Comparison of ENCODE assay signal across 8 cellular contexts in the genomic region with DNA sequence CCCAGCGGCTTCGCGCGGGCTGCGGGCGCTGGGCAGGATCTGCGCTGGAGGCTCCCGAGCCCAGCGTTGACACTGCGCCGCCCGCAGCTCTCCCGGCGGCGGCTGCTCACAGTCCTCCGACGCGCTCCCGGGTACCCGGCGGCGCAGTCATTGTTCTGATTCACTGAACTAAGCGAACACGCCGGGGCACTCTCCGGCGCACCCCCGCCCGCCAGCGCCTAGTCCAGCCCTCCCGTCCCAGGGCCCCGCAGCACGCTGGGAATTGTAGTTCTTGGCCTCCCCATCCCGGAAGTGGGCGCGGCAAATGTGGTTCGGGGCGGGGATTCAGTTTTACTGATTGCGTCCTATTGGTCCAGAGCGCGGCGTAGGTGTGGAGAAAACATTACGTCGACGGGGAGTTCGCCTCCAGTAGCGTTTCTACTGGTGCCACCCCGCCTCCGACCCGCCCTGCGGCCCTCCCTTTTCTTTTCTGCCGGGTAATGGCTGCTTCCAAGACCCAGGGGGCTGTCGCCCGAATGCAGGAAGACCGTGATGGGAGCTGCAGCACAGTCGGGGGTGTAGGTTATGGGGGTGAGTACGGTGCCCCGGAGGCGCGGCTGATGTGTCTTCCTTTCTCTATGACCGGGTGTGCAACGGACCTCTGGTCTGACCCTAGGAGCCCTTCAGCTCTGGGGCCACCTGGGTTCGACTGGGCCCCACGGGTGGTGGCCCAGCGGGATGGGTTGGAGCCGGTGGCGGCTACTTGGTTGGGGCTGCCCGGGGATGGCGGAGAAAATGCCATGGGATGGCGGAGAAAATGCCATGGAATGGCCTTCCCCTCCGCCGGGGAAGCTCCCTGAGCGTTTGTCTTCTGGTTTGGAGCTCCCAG. TPM values are rescaled to one million over a fixed set of nuclear protein-coding genes. Genes with fewer than 3 reads are reported as not detected.
DNase-seq lines count a peak whose midpoint lies in the region; ATAC-seq and TF ChIP-seq lines count a peak whose summit lies in the region.

A gene with protein sequence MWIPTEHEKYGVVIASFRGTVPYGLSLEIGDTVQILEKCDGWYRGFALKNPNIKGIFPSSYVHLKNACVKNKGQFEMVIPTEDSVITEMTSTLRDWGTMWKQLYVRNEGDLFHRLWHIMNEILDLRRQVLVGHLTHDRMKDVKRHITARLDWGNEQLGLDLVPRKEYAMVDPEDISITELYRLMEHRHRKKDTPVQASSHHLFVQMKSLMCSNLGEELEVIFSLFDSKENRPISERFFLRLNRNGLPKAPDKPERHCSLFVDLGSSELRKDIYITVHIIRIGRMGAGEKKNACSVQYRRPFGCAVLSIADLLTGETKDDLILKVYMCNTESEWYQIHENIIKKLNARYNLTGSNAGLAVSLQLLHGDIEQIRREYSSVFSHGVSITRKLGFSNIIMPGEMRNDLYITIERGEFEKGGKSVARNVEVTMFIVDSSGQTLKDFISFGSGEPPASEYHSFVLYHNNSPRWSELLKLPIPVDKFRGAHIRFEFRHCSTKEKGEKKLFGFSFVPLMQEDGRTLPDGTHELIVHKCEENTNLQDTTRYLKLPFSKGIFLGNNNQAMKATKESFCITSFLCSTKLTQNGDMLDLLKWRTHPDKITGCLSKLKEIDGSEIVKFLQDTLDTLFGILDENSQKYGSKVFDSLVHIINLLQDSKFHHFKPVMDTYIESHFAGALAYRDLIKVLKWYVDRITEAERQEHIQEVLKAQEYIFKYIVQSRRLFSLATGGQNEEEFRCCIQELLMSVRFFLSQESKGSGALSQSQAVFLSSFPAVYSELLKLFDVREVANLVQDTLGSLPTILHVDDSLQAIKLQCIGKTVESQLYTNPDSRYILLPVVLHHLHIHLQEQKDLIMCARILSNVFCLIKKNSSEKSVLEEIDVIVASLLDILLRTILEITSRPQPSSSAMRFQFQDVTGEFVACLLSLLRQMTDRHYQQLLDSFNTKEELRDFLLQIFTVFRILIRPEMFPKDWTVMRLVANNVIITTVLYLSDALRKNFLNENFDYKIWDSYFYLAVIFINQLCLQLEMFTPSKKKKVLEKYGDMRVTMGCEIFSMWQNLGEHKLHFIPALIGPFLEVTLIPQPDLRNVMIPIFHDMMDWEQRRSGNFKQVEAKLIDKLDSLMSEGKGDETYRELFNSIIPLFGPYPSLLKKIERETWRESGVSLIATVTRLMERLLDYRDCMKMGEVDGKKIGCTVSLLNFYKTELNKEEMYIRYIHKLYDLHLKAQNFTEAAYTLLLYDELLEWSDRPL (N-terminal part only) (minus strand): TSS at position 162 of the 868 bp plus-strand sequence. CDS start 261 bp downstream, outside the sequence.
A gene with protein sequence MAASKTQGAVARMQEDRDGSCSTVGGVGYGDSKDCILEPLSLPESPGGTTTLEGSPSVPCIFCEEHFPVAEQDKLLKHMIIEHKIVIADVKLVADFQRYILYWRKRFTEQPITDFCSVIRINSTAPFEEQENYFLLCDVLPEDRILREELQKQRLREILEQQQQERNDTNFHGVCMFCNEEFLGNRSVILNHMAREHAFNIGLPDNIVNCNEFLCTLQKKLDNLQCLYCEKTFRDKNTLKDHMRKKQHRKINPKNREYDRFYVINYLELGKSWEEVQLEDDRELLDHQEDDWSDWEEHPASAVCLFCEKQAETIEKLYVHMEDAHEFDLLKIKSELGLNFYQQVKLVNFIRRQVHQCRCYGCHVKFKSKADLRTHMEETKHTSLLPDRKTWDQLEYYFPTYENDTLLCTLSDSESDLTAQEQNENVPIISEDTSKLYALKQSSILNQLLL (plus strand): TSS at position 458 of the 868 bp plus-strand sequence. CDS start 22 bp downstream, at position 480.

- no peaks in the 10 kb centered on the region for H3K36me3 ChIP-seq in spleen

- H3K4me3 ChIP-seq in spleen: peak within 1 kb of the TSS; percentile 56 to 96 (median 91)

- peaks cover 0 to 41% (median 5%) of the 10 kb centered on the region in 7 donors for H3K27me3 ChIP-seq in spleen (replicated peaks in 1 of 7)

- H3K36me3 Mint-ChIP-seq in central memory CD8-positive, alpha-beta T cell (ENCODE audit: insufficient read depth): peaks cover 7% of the 10 kb centered on the region

- peak within 1 kb of the TSS; percentile 57 to 92 (median 82) for H3K27ac ChIP-seq in spleen

- WGBS in spleen, 5 donors: 0% methylated on average over 24 to 73 of the region's 73 CpGs

- H3K9me3 ChIP-seq in spleen: no peaks in the 10 kb centered on the region

- peaks cover 13 to 65% (median 36%) of the 10 kb centered on the region in 6 donors for H3K4me1 ChIP-seq in spleen

- H3K27ac Mint-ChIP-seq in central memory CD8-positive, alpha-beta T cell (ENCODE audit: low read depth): peak within 1 kb of the TSS; percentile 89

- peak in 1 of 3 donors; percentile 76 for TF ChIP-seq POLR2A in spleen (IDR thresholded peaks at IDR 0.05)

- peaks cover 34% of the 10 kb centered on the region for H3K27me3 Mint-ChIP-seq in central memory CD8-positive, alpha-beta T cell

- TF ChIP-seq CTCF in AG09319 (IDR thresholded peaks at IDR 0.05; ENCODE audit: low read depth, low read length): no peak
- TF ChIP-seq CTCF in spleen (IDR thresholded peaks at IDR 0.05 in 8 of 11, conservative IDR thresholded peaks at IDR 0.05 in 3 of 11): peak in 5 of 11 experiments; percentile 3 to 36 (median 30)

- DNase-seq in AG09319 (ENCODE audit: extremely low read depth, low read depth) (peak; percentile 95), NCI-H345 (lab: John Stamatoyannopoulos, UW) (peak; percentile 100), inferior parietal cortex (ENCODE audit: extremely low spot score) (peak; percentile 99), spleen (peak; percentile 99)
- DNase-seq in activated CD4-positive, CD25-positive, alpha-beta regulatory T cell (lab: John Stamatoyannopoulos, UW): peak; percentile 97 to 100 (median 97)
- DNase-seq in central memory CD8-positive, alpha-beta T cell (ENCODE audit: low spot score in 2 of 2): peak; percentile 99 to 100

- intact Hi-C loops in spleen (cut with DNase I; ENCODE audit: low total_unique reads): no loop called here

- H3K9me3 Mint-ChIP-seq in central memory CD8-positive, alpha-beta T cell: no peaks in the 10 kb centered on the region

- H3K4me3 Mint-ChIP-seq in central memory CD8-positive, alpha-beta T cell: peak within 1 kb of the TSS; percentile 96

- peaks cover 39% of the 10 kb centered on the region for H3K4me1 Mint-ChIP-seq in central memory CD8-positive, alpha-beta T cell

- ATAC-seq in GM19025 (IDR thresholded peaks at IDR 0.05; ENCODE audit: low read depth, unreplicated experiment) (peak; percentile 92), HG03280 (IDR thresholded peaks at IDR 0.05; ENCODE audit: unreplicated experiment) (peak; percentile 95)
- ATAC-seq in central memory CD8-positive, alpha-beta T cell (replicated peaks; ENCODE audit: extremely low read depth, poor library complexity, severe bottlenecking): peak; percentile 89

RNA-seq across cellular contexts. Expression of the first gene that starts in this region (rescaled TPM):
- total RNA-seq in spleen: 10 to 100 TPM; 11.4 to 26.9 (median 15.9) TPM
- polyA plus RNA-seq in spleen: 1 to 10 TPM; 1.4 to 3.4 (median 1.5) TPM

RNA-seq across cellular contexts. Expression of the second gene that starts in this region (rescaled TPM):
- 10 to 100 TPM; 17.9 to 36.1 (median 20.6) TPM for total RNA-seq in spleen
- polyA plus RNA-seq in spleen: 10 to 100 TPM; 14.5 to 19.0 (median 18.8) TPM

Comparison
In these comparisons a context has a peak if more than half of its experiments do, and no peak if none do; other contexts are left out.
1. Peak in every context shown above with its lines: DNase-seq, ATAC-seq, H3K4me3 ChIP-seq and H3K27ac ChIP-seq.